Comparison of ENCODE assay signal across 1 cellular context in the genomic region with DNA sequence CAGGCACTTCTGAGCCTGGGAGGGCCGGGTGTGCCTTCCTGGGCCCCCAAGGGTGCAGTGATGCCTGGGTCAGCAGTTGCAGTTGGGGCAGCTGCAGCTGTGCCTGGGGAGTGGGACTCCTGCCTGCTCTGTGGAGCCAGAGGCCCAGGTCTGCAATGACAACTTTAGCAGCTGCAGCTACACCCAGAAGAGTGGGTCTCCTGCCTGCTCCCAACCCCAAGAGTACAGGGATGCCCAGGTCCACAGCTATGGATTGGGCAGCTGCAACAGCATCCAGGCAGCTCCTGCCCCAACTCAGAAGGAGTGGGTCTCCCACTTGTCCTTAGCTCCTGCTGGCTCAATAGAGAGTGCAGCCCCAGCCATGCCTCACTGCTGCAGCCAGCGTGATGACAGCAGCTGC.
TF ChIP-seq lines count a peak whose summit lies in the region.

No MANE protein-coding gene starts in this region.

TF ChIP-seq in HEK293, 187 proteins besides CTCF, POLR2A, EP300 and RAD21:
- TF ChIP-seq ZNF202 (tag by site-specific recombination; IDR thresholded peaks at IDR 0.05; ENCODE audit: borderline replicate concordance), result no peak
- no peak for TF ChIP-seq ZNF121 (tag by site-specific recombination; IDR thresholded peaks at IDR 0.05)
- TF ChIP-seq ZNF549 (tag by site-specific recombination; IDR thresholded peaks at IDR 0.05), result peak; percentile 66
- TF ChIP-seq ZNF776 (tag by site-specific recombination; IDR thresholded peaks at IDR 0.05; ENCODE audit: borderline replicate concordance), result no peak
- TF ChIP-seq ZNF184 (tag by site-specific recombination; IDR thresholded peaks at IDR 0.05), result no peak
- TF ChIP-seq ZNF521 (tag by site-specific recombination; IDR thresholded peaks at IDR 0.05), result no peak
